Comparison of ENCODE assay signal across 28 cellular contexts in genomic region chr2:80007722-80008503, GRCh38.
A peak's percentile ranks its signal among the peaks of the same experiment; 100 is the strongest.
DNase-seq lines count a peak whose midpoint lies in the region; ATAC-seq and TF ChIP-seq lines count a peak whose summit lies in the region.
"Had no signal": no experiment of that assay in that cellular context is flagged by ENCODE, and none has a peak within 500 bp of the region (broad histone marks: within the 10 kb centered on the region; RNA-seq: fewer than 3 reads in every experiment).

No MANE protein-coding gene starts in this region.

- no peaks in the 10 kb centered on the region for H3K36me3 Mint-ChIP-seq in H9 (ENCODE audit: insufficient read depth in 1 of 3, low read depth in 3 of 3)
- H3K36me3 Mint-ChIP-seq: activated naive CD8-positive, alpha-beta T cell treated with anti-CD3 and anti-CD28 coated beads for 36 hours; IgD-negative memory B cell; mesothelial cell of epicardium; naive thymus-derived CD4-positive, alpha-beta T cell had no signal

- no peaks in the 10 kb centered on the region for H3K9me3 Mint-ChIP-seq in H9
- H3K9me3 Mint-ChIP-seq: activated naive CD8-positive, alpha-beta T cell treated with anti-CD3 and anti-CD28 coated beads for 36 hours; mesothelial cell of epicardium; T-helper 1 cell treated with Interleukin-12 subunit alpha and Interleukin-12 subunit beta and Interleukin-4 antibody, amounts not matched to agents 30 μg/mL and 1 μg/mL, for 36 hours had no signal

- H2BK120ac ChIP-seq in H9 (ENCODE audit: low read depth, low read length, poor library complexity, severe bottlenecking): no peak overlapping the region

- H3F3A ChIP-seq in smooth muscle cell (ENCODE audit: low read depth): no peaks in the 10 kb centered on the region

- no peak overlapping the region for H3T11ph ChIP-seq in H9 (ENCODE audit: low read length)

- H3K18ac ChIP-seq in H9 (ENCODE audit: insufficient read length, low read depth, low read length): no peak overlapping the region

- TF ChIP-seq CTCF in H9 (conservative IDR thresholded peaks at IDR 0.05) (no peak), smooth muscle cell (IDR thresholded peaks at IDR 0.05; ENCODE audit: borderline replicate concordance, insufficient read depth, poor library complexity, severe bottlenecking) (no peak)

- ATAC-seq in HG03469 (IDR thresholded peaks at IDR 0.05; ENCODE audit: unreplicated experiment): no peak
- ATAC-seq: activated CD4-positive, alpha-beta T cell treated with anti-CD3 and anti-CD28 coated beads for 36 hours; heart right ventricle; left ventricle myocardium superior; naive thymus-derived CD4-positive, alpha-beta T cell had no signal

- peaks cover 20 to 30% of the 10 kb centered on the region in 2 experiments for H3K4me1 Mint-ChIP-seq in H9
- H3K4me1 Mint-ChIP-seq: activated CD4-positive, alpha-beta T cell treated with anti-CD3 and anti-CD28 coated beads for 36 hours; activated naive CD8-positive, alpha-beta T cell treated with anti-CD3 and anti-CD28 coated beads for 36 hours; IgD-negative memory B cell; naive thymus-derived CD4-positive, alpha-beta T cell had no signal

- H3K4ac ChIP-seq in H9 (ENCODE audit: low read depth, low read length): no peak overlapping the region

- H3K36me3 ChIP-seq in iPS DF 6.9 (ENCODE audit: control insufficient read depth, insufficient read depth, low read length) (no peaks in the 10 kb centered on the region), smooth muscle cell (ENCODE audit: low read depth) (no peaks in the 10 kb centered on the region)
- H3K36me3 ChIP-seq: esophagus muscularis mucosa, heart right ventricle, tibial nerve had no signal

- no peak overlapping the region for H4K8ac ChIP-seq in H9 (replicated peaks; ENCODE audit: insufficient read length, low read depth, low read length)

- H4K20me1 ChIP-seq in H9 (ENCODE audit: control insufficient read depth, insufficient read depth, insufficient read length) (no peaks in the 10 kb centered on the region), smooth muscle cell (ENCODE audit: low read depth) (no peaks in the 10 kb centered on the region)

- H3K27ac Mint-ChIP-seq in H9: no peak overlapping the region
- H3K27ac Mint-ChIP-seq: activated CD4-positive, alpha-beta T cell treated with anti-CD3 and anti-CD28 coated beads for 36 hours; activated naive CD8-positive, alpha-beta T cell treated with anti-CD3 and anti-CD28 coated beads for 36 hours; mesothelial cell of epicardium; naive thymus-derived CD4-positive, alpha-beta T cell; T-helper 1 cell treated with Interleukin-12 subunit alpha and Interleukin-12 subunit beta and Interleukin-4 antibody, amounts not matched to agents 30 μg/mL and 1 μg/mL, for 36 hours had no signal

- DNase-seq in H9 (peak; percentile 39), NCI-H69 (lab: John Stamatoyannopoulos, UW) (peak; percentile 72), iPS DF 6.9 (ENCODE audit: low read depth, low spot score) (peak; percentile 29), smooth muscle cell (lab: John Stamatoyannopoulos, UW; ENCODE audit: unreplicated experiment) (no peak), AG20443 (ENCODE audit: low spot score) (no peak), anterior cingulate cortex (lab: John Stamatoyannopoulos, UW) (no peak)
- DNase-seq: activated CD4-positive, alpha-beta T cell treated with anti-CD3 and anti-CD28 coated beads for 36 hours; activated effector memory CD4-positive, alpha-beta T cell treated with anti-CD3 and anti-CD28 coated beads, Interleukin-2, amount 50 U/mL, for 16 hours; activated naive CD8-positive, alpha-beta T cell treated with anti-CD3 and anti-CD28 coated beads for 36 hours; activated T-cell treated with anti-CD3 and anti-CD28 coated beads for 4 hours; caudate nucleus; foreskin melanocyte; heart right ventricle; left ventricle myocardium superior; naive thymus-derived CD4-positive, alpha-beta T cell; NCI-H1694; NCI-H226; NCI-H774; occipital lobe; stimulated activated CD4-positive, alpha-beta T cell treated with anti-CD3 and anti-CD28 coated beads, Interleukin-2, amount 100 ng/mL, for 24 hours had no signal

- H3K9ac ChIP-seq in H9 (ENCODE audit: extremely low read depth, insufficient read length, low read length): no peak overlapping the region
- H3K9ac ChIP-seq in smooth muscle cell (ENCODE audit: low read depth): no peak overlapping the region

- H3K79me2 ChIP-seq in H9 (ENCODE audit: insufficient read depth, low read length) (no peaks in the 10 kb centered on the region), smooth muscle cell (ENCODE audit: low read depth) (no peaks in the 10 kb centered on the region)

- H3K23ac ChIP-seq in H9 (ENCODE audit: insufficient read length, low read depth, low read length): no peak overlapping the region

- H3K27me3 ChIP-seq in H9 (ENCODE audit: insufficient read depth, low read length) (peaks cover 12% of the 10 kb centered on the region; the same call in 1 of the 2 replicates), iPS DF 6.9 (ENCODE audit: control insufficient read depth, insufficient read depth, low read length) (peaks cover 4% of the 10 kb centered on the region; the same call in 1 of the 2 replicates), smooth muscle cell (ENCODE audit: low read depth) (no peaks in the 10 kb centered on the region)
- H3K27me3 ChIP-seq: tibial nerve had no signal

- no peak overlapping the region for H4K5ac ChIP-seq in H9 (ENCODE audit: insufficient read length, low read depth, low read length)

- no peak overlapping the region for H2BK12ac ChIP-seq in H9 (ENCODE audit: insufficient read length, low read depth, low read length)

- H3K4me3 ChIP-seq in iPS DF 6.9 (ENCODE audit: low read length): no peak overlapping the region
- H3K4me3 ChIP-seq in smooth muscle cell: no peak overlapping the region
- H3K4me3 ChIP-seq: esophagus muscularis mucosa, heart right ventricle, tibial nerve had no signal

- no peak overlapping the region for H4K91ac ChIP-seq in H9 (ENCODE audit: insufficient read length, low read depth, low read length)

- no peak overlapping the region for H2BK20ac ChIP-seq in H9 (ENCODE audit: low read depth, low read length, poor library complexity, severe bottlenecking)

- H3K23me2 ChIP-seq in H9 (ENCODE audit: insufficient read length, low read depth, low read length, poor library complexity, severe bottlenecking): peaks cover 2% of the 10 kb centered on the region

- peak overlapping the region; percentile 13 for H3K4me2 ChIP-seq in H9 (ENCODE audit: insufficient read depth, insufficient read length, low read length)
- no peak overlapping the region for H3K4me2 ChIP-seq in smooth muscle cell

- H3K14ac ChIP-seq in H9 (ENCODE audit: insufficient read depth, low read length): no peak overlapping the region

- H3K56ac ChIP-seq in H9 (ENCODE audit: insufficient read length, low read depth, low read length): no peak overlapping the region

- H3K27me3 Mint-ChIP-seq in H9 (ENCODE audit: low read depth): peaks cover 67% of the 10 kb centered on the region
- H3K27me3 Mint-ChIP-seq: activated CD4-positive, alpha-beta T cell treated with anti-CD3 and anti-CD28 coated beads for 36 hours; activated naive CD8-positive, alpha-beta T cell treated with anti-CD3 and anti-CD28 coated beads for 36 hours; IgD-negative memory B cell had no signal

- no peaks in the 10 kb centered on the region for H3K9me3 ChIP-seq in H9 (ENCODE audit: control insufficient read depth, low read depth, low read length)
- H3K9me3 ChIP-seq in iPS DF 6.9 (ENCODE audit: control insufficient read depth, insufficient read depth, low read length): no peaks in the 10 kb centered on the region
- no peaks in the 10 kb centered on the region for H3K9me3 ChIP-seq in smooth muscle cell (replicated peaks; ENCODE audit: low read depth)
- H3K9me3 ChIP-seq: esophagus muscularis mucosa, heart right ventricle, tibial nerve had no signal

- no peak overlapping the region for H2AK5ac ChIP-seq in H9 (ENCODE audit: insufficient read length, low read length)

- H3K4me3 Mint-ChIP-seq in H9: peak overlapping the region in 1 of 2 experiments; percentile 58; a peak in 2 of 5 replicates
- H3K4me3 Mint-ChIP-seq: activated CD4-positive, alpha-beta T cell treated with anti-CD3 and anti-CD28 coated beads for 36 hours; activated naive CD8-positive, alpha-beta T cell treated with anti-CD3 and anti-CD28 coated beads for 36 hours; IgD-negative memory B cell; mesothelial cell of epicardium; naive thymus-derived CD4-positive, alpha-beta T cell; T-helper 1 cell treated with Interleukin-12 subunit alpha and Interleukin-12 subunit beta and Interleukin-4 antibody, amounts not matched to agents 30 μg/mL and 1 μg/mL, for 36 hours had no signal

- H2AFZ ChIP-seq in H9 (ENCODE audit: low read length): no peak overlapping the region
- peak overlapping the region; percentile 26 for H2AFZ ChIP-seq in smooth muscle cell (ENCODE audit: low read depth)

- no peak overlapping the region for H2BK5ac ChIP-seq in H9 (ENCODE audit: insufficient read length, low read length)

- H3K27ac ChIP-seq in H9 (ENCODE audit: insufficient read length, low read depth, low read length): no peak overlapping the region
- H3K27ac ChIP-seq in iPS DF 6.9 (ENCODE audit: low read length): no peak overlapping the region
- H3K27ac ChIP-seq in smooth muscle cell (ENCODE audit: low read depth): no peak overlapping the region
- H3K27ac ChIP-seq: C4-2B, esophagus muscularis mucosa, heart right ventricle, RWPE1, tibial nerve had no signal

- H2BK15ac ChIP-seq in H9 (ENCODE audit: low read depth, low read length): no peak overlapping the region

- H3K4me1 ChIP-seq in H9 (ENCODE audit: insufficient read depth, low read length): peaks cover 8% of the 10 kb centered on the region; the same call in 1 of the 2 replicates
- H3K4me1 ChIP-seq in iPS DF 6.9 (ENCODE audit: control insufficient read depth, insufficient read depth, low read length): no peaks in the 10 kb centered on the region; the same call in none of the 2 replicates
- peaks cover 14% of the 10 kb centered on the region for H3K4me1 ChIP-seq in smooth muscle cell (ENCODE audit: low read depth)
- H3K4me1 ChIP-seq: esophagus muscularis mucosa, heart right ventricle, tibial nerve had no signal

- H3K79me1 ChIP-seq in H9 (ENCODE audit: insufficient read depth, low read depth, low read length, poor library complexity, severe bottlenecking): no peaks in the 10 kb centered on the region

- no CpG with 5 or more reads among the region's 5 CpGs for WGBS in H9 (ENCODE audit: extremely low coverage, insufficient read length, low lambda C conversion rate)
- no CpG with 5 or more reads among the region's 5 CpGs for WGBS in iPS DF 6.9 (ENCODE audit: insufficient coverage, insufficient read length)
- WGBS in smooth muscle cell (ENCODE audit: low lambda C conversion rate): 42% methylated on average over 5 of the region's 5 CpGs

Comparison
In these comparisons a context has a peak if more than half of its experiments do, and no peak if none do; other contexts are left out.
1. DNase-seq: peak in H9 (single experiment), NCI-H69 (single experiment) and iPS DF 6.9 (single experiment); none in smooth muscle cell (single experiment), AG20443 (single experiment) and anterior cingulate cortex (0 of 58).